21 cellular contexts compared by ENCODE assay signal in genomic region chr14:101891471-101891870, GRCh38.
"Had no signal": no experiment of that assay in that cellular context is flagged by ENCODE, and none has a peak within 500 bp of the region (broad histone marks: within the 10 kb centered on the region; RNA-seq: fewer than 3 reads in every experiment).

No MANE protein-coding gene starts in this region.

- ATAC-seq: activated CD4-positive, CD25-positive, alpha-beta regulatory T cell treated with anti-CD3 and anti-CD28 coated beads, Interleukin-2, amount 50 U/mL, for 24 hours; gastrocnemius medialis; lower lobe of right lung; pancreas; right cardiac atrium; stimulated activated effector memory CD8-positive, alpha-beta T cell treated with anti-CD3 and anti-CD28 coated beads, Interleukin-12 subunit alpha, Interleukin-12 subunit beta, amount 100 ng/mL, for 72 hours; stimulated activated naive CD8-positive, alpha-beta T cell treated with anti-CD3 and anti-CD28 coated beads, Interleukin-15, amount 100 ng/mL, for 72 hours had no signal

- H3K4me3 ChIP-seq: breast epithelium, dorsolateral prefrontal cortex, esophagus squamous epithelium, gastrocnemius medialis, lower lobe of right lung, pancreas, vagina had no signal

- H3K27ac Mint-ChIP-seq: activated naive CD8-positive, alpha-beta T cell treated with anti-CD3 and anti-CD28 coated beads, Interleukin-2, amount 10 ng/mL, durations not matched to agents 7 days and 5 days; stimulated activated effector memory CD8-positive, alpha-beta T cell treated with anti-CD3 and anti-CD28 coated beads, Interleukin-12 subunit alpha, Interleukin-12 subunit beta, amount 100 ng/mL, for 72 hours had no signal

- H3K9me3 Mint-ChIP-seq: activated naive CD8-positive, alpha-beta T cell treated with anti-CD3 and anti-CD28 coated beads, Interleukin-2, amount 10 ng/mL, durations not matched to agents 7 days and 5 days; central memory CD8-positive, alpha-beta T cell; stimulated activated effector memory CD8-positive, alpha-beta T cell treated with anti-CD3 and anti-CD28 coated beads, Interleukin-12 subunit alpha, Interleukin-12 subunit beta, amount 100 ng/mL, for 72 hours; stimulated activated naive CD8-positive, alpha-beta T cell treated with anti-CD3 and anti-CD28 coated beads, Interleukin-15, amount 100 ng/mL, for 72 hours had no signal

- H3K27me3 Mint-ChIP-seq: activated naive CD8-positive, alpha-beta T cell treated with anti-CD3 and anti-CD28 coated beads, Interleukin-2, amount 10 ng/mL, durations not matched to agents 7 days and 5 days; central memory CD8-positive, alpha-beta T cell; naive B cell; stimulated activated naive CD8-positive, alpha-beta T cell treated with anti-CD3 and anti-CD28 coated beads, Interleukin-15, amount 100 ng/mL, for 72 hours had no signal

- H3K9me3 ChIP-seq: breast epithelium, esophagus squamous epithelium, gastrocnemius medialis, lower lobe of right lung, pancreas, SK-N-SH, vagina had no signal

- H3K4me1 ChIP-seq: breast epithelium, esophagus squamous epithelium, gastrocnemius medialis, lower lobe of right lung, pancreas, vagina had no signal

- DNase-seq: activated CD4-positive, alpha-beta T cell treated with anti-CD3 and anti-CD28 coated beads, Interleukin-2, amount 50 U/mL, for 1 hour; activated gamma-delta T cell treated with Interleukin-2 at 50 U/mL for 16 hours; activated naive CD8-positive, alpha-beta T cell treated with anti-CD3 and anti-CD28 coated beads, Interleukin-2, amount 10 ng/mL, durations not matched to agents 7 days and 5 days; amniotic stem cell; esophagus squamous epithelium; gastrocnemius medialis; lower lobe of right lung; mesendoderm; naive B cell; pancreas; right cardiac atrium; SK-N-SH; stimulated activated CD4-positive, alpha-beta T cell treated with anti-CD3 and anti-CD28 coated beads, Interleukin-2, amount 100 ng/mL, for 24 hours; stimulated activated naive CD8-positive, alpha-beta T cell treated with anti-CD3 and anti-CD28 coated beads, Interleukin-15, amount 100 ng/mL, for 72 hours; trophoblast cell had no signal

- H3K36me3 ChIP-seq: breast epithelium had no signal

- H3K4me1 Mint-ChIP-seq: activated naive CD8-positive, alpha-beta T cell treated with anti-CD3 and anti-CD28 coated beads, Interleukin-2, amount 10 ng/mL, durations not matched to agents 7 days and 5 days; central memory CD8-positive, alpha-beta T cell; stimulated activated effector memory CD8-positive, alpha-beta T cell treated with anti-CD3 and anti-CD28 coated beads, Interleukin-12 subunit alpha, Interleukin-12 subunit beta, amount 100 ng/mL, for 72 hours had no signal

- H3K27me3 ChIP-seq: breast epithelium, dorsolateral prefrontal cortex, esophagus squamous epithelium, gastrocnemius medialis, pancreas, vagina had no signal

- H3K4me3 Mint-ChIP-seq: activated naive CD8-positive, alpha-beta T cell treated with anti-CD3 and anti-CD28 coated beads, Interleukin-2, amount 10 ng/mL, durations not matched to agents 7 days and 5 days; central memory CD8-positive, alpha-beta T cell; naive B cell; stimulated activated effector memory CD8-positive, alpha-beta T cell treated with anti-CD3 and anti-CD28 coated beads, Interleukin-12 subunit alpha, Interleukin-12 subunit beta, amount 100 ng/mL, for 72 hours; stimulated activated naive CD8-positive, alpha-beta T cell treated with anti-CD3 and anti-CD28 coated beads, Interleukin-15, amount 100 ng/mL, for 72 hours had no signal

- H3K27ac ChIP-seq: breast epithelium, dorsolateral prefrontal cortex, esophagus squamous epithelium, gastrocnemius medialis, lower lobe of right lung, pancreas, vagina had no signal
